13 cellular contexts compared by ENCODE assay signal in genomic region chr11:7467652-7468051, GRCh38. TPM values are rescaled to one million over a fixed set of nuclear protein-coding genes. Genes with fewer than 3 reads are reported as not detected.
DNase-seq lines count a peak whose midpoint lies in the region; ATAC-seq and TF ChIP-seq lines count a peak whose summit lies in the region.
"Had no signal": no experiment of that assay in that cellular context is flagged by ENCODE, and none has a peak within 500 bp of the region (broad histone marks: within the 10 kb centered on the region; RNA-seq: fewer than 3 reads in every experiment).

No MANE protein-coding gene starts in this region.

- no peaks in the 10 kb centered on the region for H3K27me3 Mint-ChIP-seq in memory B cell

- H3K4me1 Mint-ChIP-seq in memory B cell, result peaks cover 26% of the 10 kb centered on the region

- peaks cover 30% of the 10 kb centered on the region for H3K36me3 Mint-ChIP-seq in memory B cell

- H3K9me3 Mint-ChIP-seq in memory B cell, result peaks cover 3% of the 10 kb centered on the region

- no peaks in the 10 kb centered on the region for H3K9me3 ChIP-seq in tibial nerve
- H3K9me3 ChIP-seq: body of pancreas, uterus had no signal

- no peak overlapping the region for H3K27ac ChIP-seq in tibial nerve
- H3K27ac ChIP-seq: body of pancreas, PC-9, uterus had no signal

- peak overlapping the region; percentile 16 for H3K27ac Mint-ChIP-seq in memory B cell

- no peak for TF ChIP-seq CTCF in tibial nerve (IDR thresholded peaks at IDR 0.05)

- peak; percentile 87 for ATAC-seq in GM18868 (IDR thresholded peaks at IDR 0.05; ENCODE audit: unreplicated experiment)
- ATAC-seq in GM21381 (IDR thresholded peaks at IDR 0.05; ENCODE audit: unreplicated experiment), result peak; percentile 85
- ATAC-seq in HG03097 (IDR thresholded peaks at IDR 0.05; ENCODE audit: low FRiP score, unreplicated experiment), result peak; percentile 64
- no peak for ATAC-seq in memory B cell (ENCODE audit: low read depth)
- ATAC-seq in left cardiac atrium, result no peak
- ATAC-seq: body of pancreas, sciatic nerve had no signal

- no peaks in the 10 kb centered on the region for H3K4me1 ChIP-seq in tibial nerve
- H3K4me1 ChIP-seq: body of pancreas, uterus had no signal

- peaks cover 0 to 7% (median 0%) of the 10 kb centered on the region in 3 donors for H3K36me3 ChIP-seq in tibial nerve
- H3K36me3 ChIP-seq: uterus had no signal

- intact Hi-C loops in left cardiac atrium (cut with DNase I), result no loop called here

- H3K4me3 Mint-ChIP-seq in memory B cell, result no peak overlapping the region

- 84% methylated on average over 2 of the region's 2 CpGs for WGBS in tibial nerve, 2 donors

- no peaks in the 10 kb centered on the region for H3K27me3 ChIP-seq in tibial nerve
- H3K27me3 ChIP-seq: body of pancreas, uterus had no signal

- TF ChIP-seq POLR2A in tibial nerve (IDR thresholded peaks at IDR 0.05), result no peak

- no peak for TF ChIP-seq EP300 in tibial nerve (IDR thresholded peaks at IDR 0.05)

- no peak overlapping the region for H3K4me3 ChIP-seq in tibial nerve
- H3K4me3 ChIP-seq: body of pancreas, PC-9, uterus had no signal

- DNase-seq in memory B cell (ENCODE audit: low spot score in 2 of 2), result no peak
- no peak for DNase-seq in left cardiac atrium
- DNase-seq in tibial nerve (ENCODE audit: low spot score in 2 of 2), result no peak
- no peak for DNase-seq in LoVo (ENCODE audit: low spot score)
- DNase-seq: body of pancreas, NCI-H2171 treated with DMSO at 0.1 percent for 48 hours, PC-9, uterus had no signal

RNA-seq across cellular contexts. Expression of gene OLFML1, which starts 17.7 kb away (rescaled TPM):
- 10 to 100 TPM in 1 of 2 donors, 1 to 10 TPM in 1; 6.7 to 16.5 TPM for total RNA-seq in left cardiac atrium
- total RNA-seq in tibial nerve, result 10 to 100 TPM in 1 of 4 donors, 1 to 10 TPM in 3; 1.2 to 13.1 (median 6.6) TPM
- total RNA-seq: PC-9; T-helper 2 cell treated with Interferon-gamma antibody and Interleukin-4, amounts not matched to agents 100 ng/mL and 5 ng/mL, for 36 hours had no signal

RNA-seq across cellular contexts. Expression of gene PPFIBP2, which starts 46.1 kb away (rescaled TPM):
- 10 to 100 TPM; 16.3 to 25.5 TPM for total RNA-seq in left cardiac atrium
- 100 to 1,000 TPM in 1 of 4 donors, 10 to 100 TPM in 3; 19.8 to 110 (median 29.2) TPM for total RNA-seq in tibial nerve

Comparison
In these comparisons a context has a peak if more than half of its experiments do, and no peak if none do; other contexts are left out.
1. ATAC-seq: peak in GM18868 (single experiment), GM21381 (single experiment) and HG03097 (single experiment); none in memory B cell (single experiment) and left cardiac atrium (0 of 2).